Comparison of ENCODE assay signal across 15 cellular contexts in genomic region chr6:144953552-144954240, GRCh38.
A peak's percentile ranks its signal among the peaks of the same experiment; 100 is the strongest.
DNase-seq lines count a peak whose midpoint lies in the region; ATAC-seq, FAIRE-seq and TF ChIP-seq lines count a peak whose summit lies in the region.
"Had no signal": no experiment of that assay in that cellular context is flagged by ENCODE, and none has a peak within 500 bp of the region (broad histone marks: within the 10 kb centered on the region; RNA-seq: fewer than 3 reads in every experiment).

No MANE protein-coding gene starts in this region.

- no peaks in the 10 kb centered on the region for H4K20me1 ChIP-seq in smooth muscle cell (ENCODE audit: low read depth)

- H3K9me3 Mint-ChIP-seq in activated CD8-positive, alpha-beta T cell treated with anti-CD3 and anti-CD28 coated beads, Interleukin-2, amount 10 ng/mL, durations not matched to agents 7 days and 5 days (ENCODE audit: insufficient read depth) = no peaks in the 10 kb centered on the region
- H3K9me3 Mint-ChIP-seq: stimulated activated naive CD8-positive, alpha-beta T cell treated with anti-CD3 and anti-CD28 coated beads, Interleukin-15, amount 100 ng/mL, for 72 hours; T-cell had no signal

- H3K27ac ChIP-seq in smooth muscle cell (ENCODE audit: low read depth) = peak overlapping the region; percentile 61
- H3K27ac ChIP-seq: lower lobe of right lung had no signal

- H3K36me3 Mint-ChIP-seq in activated CD8-positive, alpha-beta T cell treated with anti-CD3 and anti-CD28 coated beads, Interleukin-2, amount 10 ng/mL, durations not matched to agents 7 days and 5 days (ENCODE audit: low read depth) = no peaks in the 10 kb centered on the region
- H3K36me3 Mint-ChIP-seq: T-cell had no signal

- H3K27me3 Mint-ChIP-seq in activated CD8-positive, alpha-beta T cell treated with anti-CD3 and anti-CD28 coated beads, Interleukin-2, amount 10 ng/mL, durations not matched to agents 7 days and 5 days (ENCODE audit: low read depth) = peaks cover 3% of the 10 kb centered on the region
- H3K27me3 Mint-ChIP-seq: stimulated activated naive CD8-positive, alpha-beta T cell treated with anti-CD3 and anti-CD28 coated beads, Interleukin-15, amount 100 ng/mL, for 72 hours had no signal

- peak; percentile 67 for FAIRE-seq in H54 (lab: Jason Lieb, UNC)
- FAIRE-seq: colon had no signal

- no peak overlapping the region for H2AFZ ChIP-seq in smooth muscle cell (ENCODE audit: low read depth)

- H3K4me3 ChIP-seq in fibroblast of the aortic adventitia (ENCODE audit: low read depth, low read length) = no peak overlapping the region
- no peak overlapping the region for H3K4me3 ChIP-seq in smooth muscle cell
- H3K4me3 ChIP-seq: lower lobe of right lung had no signal

- TF ChIP-seq POLR2A in H54 (IDR thresholded peaks at IDR 0.05; ENCODE audit: low read depth, low read length) = no peak

- H3F3A ChIP-seq in smooth muscle cell (ENCODE audit: low read depth) = peaks cover 4% of the 10 kb centered on the region

- no peaks in the 10 kb centered on the region for H3K9me3 ChIP-seq in smooth muscle cell (replicated peaks; ENCODE audit: low read depth)
- H3K9me3 ChIP-seq: lower lobe of right lung had no signal

- no peak overlapping the region for H3K27ac Mint-ChIP-seq in activated CD8-positive, alpha-beta T cell treated with anti-CD3 and anti-CD28 coated beads, Interleukin-2, amount 10 ng/mL, durations not matched to agents 7 days and 5 days
- H3K27ac Mint-ChIP-seq: stimulated activated naive CD8-positive, alpha-beta T cell treated with anti-CD3 and anti-CD28 coated beads, Interleukin-15, amount 100 ng/mL, for 72 hours; T-cell had no signal

- CTCF ChIA-PET in activated CD8-positive, alpha-beta T cell treated with anti-CD3 and anti-CD28 coated beads, Interleukin-2, amount 10 ng/mL, durations not matched to agents 7 days and 5 days (lab: Charles Lee) = interaction anchor here (0.8 kb wide), 1 partner anchor 22 kb away, joined by 3 read pairs; no protein-coding TSS in a partner anchor

- H3K4me2 ChIP-seq in smooth muscle cell = no peak overlapping the region

- no peak overlapping the region for H3K4me3 Mint-ChIP-seq in activated CD8-positive, alpha-beta T cell treated with anti-CD3 and anti-CD28 coated beads, Interleukin-2, amount 10 ng/mL, durations not matched to agents 7 days and 5 days
- H3K4me3 Mint-ChIP-seq: stimulated activated naive CD8-positive, alpha-beta T cell treated with anti-CD3 and anti-CD28 coated beads, Interleukin-15, amount 100 ng/mL, for 72 hours; T-cell had no signal

- H3K36me3 ChIP-seq in smooth muscle cell (ENCODE audit: low read depth) = no peaks in the 10 kb centered on the region
- H3K36me3 ChIP-seq: lower lobe of right lung had no signal

- no peak overlapping the region for H3K9ac ChIP-seq in smooth muscle cell (ENCODE audit: low read depth)

- no peaks in the 10 kb centered on the region for H3K27me3 ChIP-seq in smooth muscle cell (ENCODE audit: low read depth)

- no peaks in the 10 kb centered on the region for H3K79me2 ChIP-seq in smooth muscle cell (ENCODE audit: low read depth)

- POLR2A ChIA-PET in activated CD8-positive, alpha-beta T cell treated with anti-CD3 and anti-CD28 coated beads, Interleukin-2, amount 10 ng/mL, durations not matched to agents 7 days and 5 days (lab: Charles Lee) = no interaction called here

- DNase-seq in H54 (ENCODE audit: insufficient read length, low spot score) (peak; percentile 21), fibroblast of the aortic adventitia (ENCODE audit: low read depth) (peak; percentile 73), smooth muscle cell (lab: John Stamatoyannopoulos, UW; ENCODE audit: unreplicated experiment) (no peak), HT-29 (ENCODE audit: low spot score) (no peak), DMS 273 treated with DMSO at 0.1 percent for 48 hours (lab: John Stamatoyannopoulos, UW) (no peak)
- no peak for DNase-seq in activated CD8-positive, alpha-beta T cell treated with anti-CD3 and anti-CD28 coated beads, Interleukin-2, amount 10 ng/mL, durations not matched to agents 7 days and 5 days
- DNase-seq: activated effector memory CD4-positive, alpha-beta T cell treated with Interleukin-2 at 50 U/mL for 16 hours; lower lobe of right lung; NCI-H1105 treated with DMSO at 0.1 percent for 48 hours; stimulated activated CD4-positive, alpha-beta T cell treated with anti-CD3 and anti-CD28 coated beads, Interleukin-4, amount 100 ng/mL, for 4 hours; stimulated activated naive CD8-positive, alpha-beta T cell treated with anti-CD3 and anti-CD28 coated beads, Interleukin-15, amount 100 ng/mL, for 72 hours; T-cell had no signal

- H3K4me1 ChIP-seq in smooth muscle cell (ENCODE audit: low read depth) = no peaks in the 10 kb centered on the region
- H3K4me1 ChIP-seq: lower lobe of right lung had no signal

- TF ChIP-seq CTCF in fibroblast of the aortic adventitia (IDR thresholded peaks at IDR 0.05; ENCODE audit: insufficient read depth, low read length) = no peak
- no peak for TF ChIP-seq CTCF in smooth muscle cell (IDR thresholded peaks at IDR 0.05; ENCODE audit: borderline replicate concordance, insufficient read depth, poor library complexity, severe bottlenecking)

- peak; percentile 82 for ATAC-seq in SK-N-SH treated with all-trans-retinoic acid at 6 μM for 48 hours
- no peak for ATAC-seq in HG03469 (IDR thresholded peaks at IDR 0.05; ENCODE audit: unreplicated experiment)
- ATAC-seq in activated CD8-positive, alpha-beta T cell treated with anti-CD3 and anti-CD28 coated beads, Interleukin-2, amount 10 ng/mL, durations not matched to agents 7 days and 5 days = no peak
- ATAC-seq: lower lobe of right lung; stimulated activated naive CD8-positive, alpha-beta T cell treated with anti-CD3 and anti-CD28 coated beads, Interleukin-15, amount 100 ng/mL, for 72 hours; T-cell had no signal

- no peaks in the 10 kb centered on the region for H3K4me1 Mint-ChIP-seq in activated CD8-positive, alpha-beta T cell treated with anti-CD3 and anti-CD28 coated beads, Interleukin-2, amount 10 ng/mL, durations not matched to agents 7 days and 5 days (ENCODE audit: low read depth)
- H3K4me1 Mint-ChIP-seq: stimulated activated naive CD8-positive, alpha-beta T cell treated with anti-CD3 and anti-CD28 coated beads, Interleukin-15, amount 100 ng/mL, for 72 hours; T-cell had no signal

- WGBS in smooth muscle cell (ENCODE audit: low lambda C conversion rate) = 49% methylated on average over 5 of the region's 5 CpGs

TF ChIP-seq in SK-N-SH treated with all-trans-retinoic acid at 6 μM for 48 hours, 23 proteins besides CTCF, POLR2A, EP300 and RAD21 (continues in another document):
- no peak for TF ChIP-seq GLIS3 (CRISPR knock-in tag; IDR thresholded peaks at IDR 0.05)
- TF ChIP-seq POU6F1 (CRISPR knock-in tag; IDR thresholded peaks at IDR 0.05; ENCODE audit: borderline replicate concordance, low read depth) = no peak
- TF ChIP-seq ZC3H10 (CRISPR knock-in tag; IDR thresholded peaks at IDR 0.05) = no peak
- no peak for TF ChIP-seq CREB5 (CRISPR knock-in tag; IDR thresholded peaks at IDR 0.05; ENCODE audit: low read depth)
- TF ChIP-seq PATZ1 (CRISPR knock-in tag; IDR thresholded peaks at IDR 0.05; ENCODE audit: borderline replicate concordance) = no peak
- TF ChIP-seq ISL1 (CRISPR knock-in tag; IDR thresholded peaks at IDR 0.05) = no peak
- TF ChIP-seq ZFP30 (CRISPR knock-in tag; IDR thresholded peaks at IDR 0.05) = no peak
- TF ChIP-seq ZNF70 (CRISPR knock-in tag; IDR thresholded peaks at IDR 0.05) = no peak
- no peak for TF ChIP-seq CSDC2 (CRISPR knock-in tag; IDR thresholded peaks at IDR 0.05)
- TF ChIP-seq RARB (CRISPR knock-in tag; IDR thresholded peaks at IDR 0.05) = no peak

Comparison
In these comparisons a context has a peak if more than half of its experiments do, and no peak if none do; other contexts are left out.
1. DNase-seq: peak in H54 (single experiment) and fibroblast of the aortic adventitia (single experiment); none in smooth muscle cell (single experiment), HT-29 (single experiment), activated CD8-positive, alpha-beta T cell treated with anti-CD3 and anti-CD28 coated beads, Interleukin-2, amount 10 ng/mL, durations not matched to agents 7 days and 5 days (single experiment) and DMS 273 treated with DMSO at 0.1 percent for 48 hours (single experiment).